ENCODE assay signal across 1 cellular context in genomic region chr6:28922841-28923317, GRCh38.
A peak's percentile ranks its signal among the peaks of the same experiment; 100 is the strongest.
TF ChIP-seq lines count a peak whose summit lies in the region.

No MANE protein-coding gene starts in this region.

TF ChIP-seq in H1, 55 proteins besides CTCF, POLR2A, EP300 and RAD21 (continued from another document):
- TF ChIP-seq CHD7 (IDR thresholded peaks at IDR 0.05; ENCODE audit: insufficient replicate concordance, low read length) = no peak
- no peak for TF ChIP-seq ATF2 (IDR thresholded peaks at IDR 0.05; ENCODE audit: low read length)
- peak; percentile 34; the same call in 1 of the 2 replicates for TF ChIP-seq TAF1 (IDR thresholded peaks at IDR 0.05; ENCODE audit: low read depth, low read length)
- no peak for TF ChIP-seq ZNF274 (IDR thresholded peaks at IDR 0.05; ENCODE audit: borderline replicate concordance, extremely low read depth, low read length)
- no peak for TF ChIP-seq SIX5 (IDR thresholded peaks at IDR 0.05; ENCODE audit: low read depth, low read length)
- no peak for TF ChIP-seq PHF8 (conservative IDR thresholded peaks at IDR 0.05; ENCODE audit: low read depth, low read length)
- TF ChIP-seq HDAC2 (IDR thresholded peaks at IDR 0.05; ENCODE audit: borderline replicate concordance in 1 of 2, low read depth in 2 of 2, low read length in 2 of 2) = 0 out of 4 replicates have a peak, but pooled peaks of 1 of the 2 experiments have one; percentile 47
- no peak for TF ChIP-seq ASH2L (IDR thresholded peaks at IDR 0.05; ENCODE audit: low read length)
TF ChIP-seq in H1: peak in this region for 6.
